Comparison of ENCODE assay signal across 1 cellular context in genomic region chr17:50861334-50861676, GRCh38.
TF ChIP-seq lines count a peak whose summit lies in the region.

No MANE protein-coding gene starts in this region.

TF ChIP-seq in WTC11, 78 proteins besides CTCF, POLR2A, EP300 and RAD21 (continued from another document):
- TF ChIP-seq ATF6 (CRISPR knock-in tag; IDR thresholded peaks at IDR 0.05) (no peak), HMGXB4 (CRISPR knock-in tag; IDR thresholded peaks at IDR 0.05) (no peak), NFE2L1 (CRISPR knock-in tag; IDR thresholded peaks at IDR 0.05) (no peak), NR2C2 (CRISPR knock-in tag; IDR thresholded peaks at IDR 0.05) (no peak), ERG (CRISPR knock-in tag; IDR thresholded peaks at IDR 0.05) (no peak), CREB1 (CRISPR knock-in tag; IDR thresholded peaks at IDR 0.05) (no peak), ATF2 (CRISPR knock-in tag; IDR thresholded peaks at IDR 0.05; ENCODE audit: borderline replicate concordance, low read depth) (no peak), RELA (CRISPR knock-in tag; IDR thresholded peaks at IDR 0.05; ENCODE audit: borderline replicate concordance) (no peak), EMX1 (CRISPR knock-in tag; IDR thresholded peaks at IDR 0.05) (no peak), SOX15 (CRISPR knock-in tag; IDR thresholded peaks at IDR 0.05) (no peak), ZNF532 (CRISPR knock-in tag; IDR thresholded peaks at IDR 0.05; ENCODE audit: borderline replicate concordance) (no peak), JAZF1 (CRISPR knock-in tag; IDR thresholded peaks at IDR 0.05) (no peak), ZNF219 (CRISPR knock-in tag; IDR thresholded peaks at IDR 0.05; ENCODE audit: borderline replicate concordance) (no peak), ZNF138 (CRISPR knock-in tag; conservative IDR thresholded peaks at IDR 0.05) (no peak), CBFB (CRISPR knock-in tag; IDR thresholded peaks at IDR 0.05; ENCODE audit: low read depth) (no peak), JUN (CRISPR knock-in tag; IDR thresholded peaks at IDR 0.05) (no peak), ZNF423 (CRISPR knock-in tag; IDR thresholded peaks at IDR 0.05) (no peak), FOXP1 (CRISPR knock-in tag; IDR thresholded peaks at IDR 0.05; ENCODE audit: borderline replicate concordance) (no peak)
